24 cellular contexts compared by ENCODE assay signal in the genomic region with DNA sequence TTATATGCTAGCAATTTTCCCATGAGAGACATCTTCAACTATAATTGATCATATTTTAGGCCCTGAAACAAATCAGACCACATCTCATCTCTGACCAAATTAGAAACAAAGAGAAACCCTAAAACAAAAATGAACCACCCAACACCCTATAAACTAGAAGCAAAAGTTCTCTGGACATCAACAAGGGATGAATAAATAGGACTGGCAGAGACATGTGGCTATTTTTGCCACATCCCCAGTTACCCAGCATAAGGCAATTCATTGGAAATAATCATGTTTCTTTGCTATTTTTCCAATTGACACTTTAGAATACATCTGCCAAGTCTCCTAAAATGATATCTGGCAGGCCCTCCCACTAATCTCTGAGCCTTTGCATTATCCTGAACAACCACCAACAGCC. TPM values are rescaled to one million over a fixed set of nuclear protein-coding genes. Genes with fewer than 3 reads are reported as not detected.
"Had no signal": no experiment of that assay in that cellular context is flagged by ENCODE, and none has a peak within 500 bp of the region (broad histone marks: within the 10 kb centered on the region; RNA-seq: fewer than 3 reads in every experiment).

No MANE protein-coding gene starts in this region.

- DNase-seq: activated CD4-positive, alpha-beta T cell treated with anti-CD3 and anti-CD28 coated beads, Interleukin-2, amount 50 U/mL, for 48 hours; activated naive CD4-positive, alpha-beta T cell; activated naive CD8-positive, alpha-beta T cell treated with anti-CD3 and anti-CD28 coated beads, Interleukin-2, amount 10 ng/mL, durations not matched to agents 7 days and 5 days; anterior cingulate cortex; brain microvascular endothelial cell; cortex of kidney; effector memory CD4-positive, alpha-beta T cell; mammary epithelial cell; stimulated activated CD4-positive, alpha-beta T cell treated with anti-CD3 and anti-CD28 coated beads, Interleukin-2, amount 100 ng/mL, for 24 hours; stimulated activated naive CD8-positive, alpha-beta T cell treated with anti-CD3 and anti-CD28 coated beads, Interleukin-15, Interleukin-2, amounts not matched to agents 100 U/mL and 50 U/mL, for 24 hours; SW 1271; T-helper 2 cell had no signal

- H3K4me3 ChIP-seq: esophagus muscularis mucosa, hepatocyte, SJSA1, suprapubic skin, upper lobe of left lung had no signal

- H3K27ac ChIP-seq: brain microvascular endothelial cell, esophagus muscularis mucosa, hepatocyte, SJSA1, suprapubic skin, upper lobe of left lung had no signal

RNA-seq across cellular contexts. Expression of a gene that starts 53.4 kb away (rescaled TPM):
- total RNA-seq: activated naive CD8-positive, alpha-beta T cell treated with anti-CD3 and anti-CD28 coated beads, Interleukin-2, amount 10 ng/mL, durations not matched to agents 7 days and 5 days; activated T-helper 1 cell treated with anti-CD3 and anti-CD28 coated beads, Interleukin-12 subunit alpha, Interleukin-12 subunit beta, Interleukin-2, Interleukin-4 antibody, amounts not matched to agents 30 ng/mL and 10 ng/mL and 1 ng/mL, durations not matched to agents 14 hours and 24 hours and 36 hours; endothelial cell of umbilical vein; glomerular endothelial cell; left lobe of liver; mammary epithelial cell; mononuclear cell; posterior vena cava; SJSA1; skeletal muscle tissue had no signal
